Comparison of ENCODE assay signal across 1 cellular context in the genomic region with DNA sequence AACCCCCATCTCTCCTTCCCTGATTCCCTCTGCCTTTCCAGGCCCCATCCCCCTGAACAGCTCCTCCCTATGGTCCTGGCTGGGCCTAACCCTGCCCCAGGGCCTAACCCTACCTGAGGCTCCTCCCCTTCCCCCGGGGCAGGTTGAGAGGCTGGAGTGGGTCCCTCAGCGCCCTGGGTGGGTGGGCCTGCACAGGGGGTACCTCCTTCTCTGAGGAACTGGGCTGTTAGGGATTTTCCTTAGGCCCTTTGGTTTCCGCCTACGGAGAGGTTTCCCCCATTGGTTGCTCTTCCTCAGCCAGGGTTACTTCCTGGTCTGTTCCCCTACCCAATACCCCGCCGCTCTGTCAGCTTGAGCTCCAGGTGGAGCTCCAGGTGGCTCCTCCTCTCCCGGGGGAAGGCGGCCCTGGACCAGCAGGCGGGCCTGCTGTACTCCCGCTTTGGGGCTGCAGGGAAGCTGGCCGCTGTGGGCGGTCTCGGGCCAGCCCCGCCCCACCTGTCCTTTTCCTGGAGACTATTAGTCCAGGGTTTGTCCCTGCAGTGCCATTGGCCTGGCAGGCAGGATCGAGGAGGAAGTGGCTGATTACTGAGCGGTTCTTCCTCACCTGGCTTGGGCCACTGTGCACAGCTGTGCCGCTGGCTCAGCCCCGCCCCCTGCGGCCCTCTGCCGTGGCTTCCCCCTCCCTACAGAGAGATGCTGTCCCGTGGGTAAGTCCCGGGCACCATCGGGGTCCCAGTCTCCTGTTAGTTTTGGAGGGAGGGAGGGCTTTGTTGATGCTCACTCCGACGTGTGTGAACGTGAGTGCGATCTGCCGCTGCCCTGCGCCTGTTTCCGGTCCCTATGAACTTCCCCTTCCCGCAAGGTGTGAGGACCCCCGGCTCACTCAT.
TF ChIP-seq lines count a peak whose summit lies in the region.

No MANE protein-coding gene starts in this region.

TF ChIP-seq in HepG2, 621 proteins besides CTCF, POLR2A, EP300 and RAD21 (continued from another document and continues in another):
- TF ChIP-seq ZNF280D (CRISPR knock-in tag; IDR thresholded peaks at IDR 0.05): no peak
- peak; percentile 69 for TF ChIP-seq SP2 (CRISPR knock-in tag; IDR thresholded peaks at IDR 0.05)
- peak; percentile 92 for TF ChIP-seq ELF3 (CRISPR knock-in tag; IDR thresholded peaks at IDR 0.05)
- no peak for TF ChIP-seq SMAD9 (CRISPR knock-in tag; IDR thresholded peaks at IDR 0.05)
- peak; percentile 49; the same call in 1 of the 2 replicates for TF ChIP-seq EED (CRISPR knock-in tag; IDR thresholded peaks at IDR 0.05)
- TF ChIP-seq KDM5B (CRISPR knock-in tag; IDR thresholded peaks at IDR 0.05; ENCODE audit: borderline replicate concordance): peak; percentile 43; the same call in 1 of the 2 replicates
- 0 out of 2 replicates have a peak, but pooled peaks have one; percentile 44 for TF ChIP-seq ZNF556 (CRISPR knock-in tag; IDR thresholded peaks at IDR 0.05; ENCODE audit: borderline replicate concordance)
- peak; percentile 79 for TF ChIP-seq AGO2 (optimal IDR thresholded peaks at IDR 0.05; ENCODE audit: low read depth, low read length)
- 0 out of 2 replicates have a peak, but pooled peaks have one; percentile 77 for TF ChIP-seq SP5 (CRISPR knock-in tag; IDR thresholded peaks at IDR 0.05; ENCODE audit: borderline replicate concordance, low read depth)
- TF ChIP-seq, protein P1, sequence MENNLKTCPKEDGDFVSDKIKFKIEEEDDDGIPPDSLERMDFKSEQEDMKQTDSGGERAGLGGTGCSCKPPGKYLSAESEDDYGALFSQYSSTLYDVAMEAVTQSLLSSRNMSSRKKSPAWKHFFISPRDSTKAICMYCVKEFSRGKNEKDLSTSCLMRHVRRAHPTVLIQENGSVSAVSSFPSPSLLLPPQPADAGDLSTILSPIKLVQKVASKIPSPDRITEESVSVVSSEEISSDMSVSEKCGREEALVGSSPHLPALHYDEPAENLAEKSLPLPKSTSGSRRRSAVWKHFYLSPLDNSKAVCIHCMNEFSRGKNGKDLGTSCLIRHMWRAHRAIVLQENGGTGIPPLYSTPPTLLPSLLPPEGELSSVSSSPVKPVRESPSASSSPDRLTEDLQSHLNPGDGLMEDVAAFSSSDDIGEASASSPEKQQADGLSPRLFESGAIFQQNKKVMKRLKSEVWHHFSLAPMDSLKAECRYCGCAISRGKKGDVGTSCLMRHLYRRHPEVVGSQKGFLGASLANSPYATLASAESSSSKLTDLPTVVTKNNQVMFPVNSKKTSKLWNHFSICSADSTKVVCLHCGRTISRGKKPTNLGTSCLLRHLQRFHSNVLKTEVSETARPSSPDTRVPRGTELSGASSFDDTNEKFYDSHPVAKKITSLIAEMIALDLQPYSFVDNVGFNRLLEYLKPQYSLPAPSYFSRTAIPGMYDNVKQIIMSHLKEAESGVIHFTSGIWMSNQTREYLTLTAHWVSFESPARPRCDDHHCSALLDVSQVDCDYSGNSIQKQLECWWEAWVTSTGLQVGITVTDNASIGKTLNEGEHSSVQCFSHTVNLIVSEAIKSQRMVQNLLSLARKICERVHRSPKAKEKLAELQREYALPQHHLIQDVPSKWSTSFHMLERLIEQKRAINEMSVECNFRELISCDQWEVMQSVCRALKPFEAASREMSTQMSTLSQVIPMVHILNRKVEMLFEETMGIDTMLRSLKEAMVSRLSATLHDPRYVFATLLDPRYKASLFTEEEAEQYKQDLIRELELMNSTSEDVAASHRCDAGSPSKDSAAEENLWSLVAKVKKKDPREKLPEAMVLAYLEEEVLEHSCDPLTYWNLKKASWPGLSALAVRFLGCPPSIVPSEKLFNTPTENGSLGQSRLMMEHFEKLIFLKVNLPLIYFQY (CRISPR knock-in tag; IDR thresholded peaks at IDR 0.05; ENCODE audit: borderline replicate concordance): 0 out of 2 replicates have a peak, but pooled peaks have one; percentile 71
- TF ChIP-seq FOSL2 (CRISPR knock-in tag; IDR thresholded peaks at IDR 0.05): 0 out of 2 replicates have a peak, but pooled peaks have one; percentile 39
- TF ChIP-seq RFXANK (CRISPR knock-in tag; IDR thresholded peaks at IDR 0.05): peak; percentile 42; the same call in 1 of the 2 replicates
- TF ChIP-seq, protein P2, sequence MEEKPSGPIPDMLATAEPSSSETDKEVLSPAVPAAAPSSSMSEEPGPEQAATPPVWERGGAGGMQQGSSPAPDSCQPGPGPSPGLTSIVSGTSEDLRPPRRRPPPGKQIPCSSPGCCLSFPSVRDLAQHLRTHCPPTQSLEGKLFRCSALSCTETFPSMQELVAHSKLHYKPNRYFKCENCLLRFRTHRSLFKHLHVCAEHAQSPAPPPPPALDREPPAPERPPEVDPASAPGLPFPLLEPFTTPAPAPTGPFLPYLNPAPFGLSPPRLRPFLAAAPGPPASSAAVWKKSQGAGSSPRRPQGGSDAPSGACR (CRISPR knock-in tag; IDR thresholded peaks at IDR 0.05): 0 out of 2 replicates have a peak, but pooled peaks have one; percentile 10
- 0 out of 2 replicates have a peak, but pooled peaks have one; percentile 73 for TF ChIP-seq ZSCAN9 (CRISPR knock-in tag; IDR thresholded peaks at IDR 0.05; ENCODE audit: borderline replicate concordance)
- peak; percentile 83 for TF ChIP-seq ZNF891 (CRISPR knock-in tag; IDR thresholded peaks at IDR 0.05)
- peak; percentile 47; the same call in 1 of the 2 replicates for TF ChIP-seq PAXIP1 (CRISPR knock-in tag; conservative IDR thresholded peaks at IDR 0.05)
- peak; percentile 23; the same call in 1 of the 2 replicates for TF ChIP-seq FOXP4 (CRISPR knock-in tag; IDR thresholded peaks at IDR 0.05)
- TF ChIP-seq ZNF570 (CRISPR knock-in tag; IDR thresholded peaks at IDR 0.05; ENCODE audit: borderline replicate concordance): no peak
- TF ChIP-seq YY1 (IDR thresholded peaks at IDR 0.05; ENCODE audit: insufficient read depth, insufficient replicate concordance, low read depth, low read length): peak; percentile 41
- peak; percentile 49; the same call in 1 of the 2 replicates for TF ChIP-seq FOXO1 (CRISPR knock-in tag; IDR thresholded peaks at IDR 0.05)
- TF ChIP-seq ZNF225 (CRISPR knock-in tag; IDR thresholded peaks at IDR 0.05): 0 out of 2 replicates have a peak, but pooled peaks have one; percentile 51
- 0 out of 2 replicates have a peak, but pooled peaks have one; percentile 29 for TF ChIP-seq ZHX2 (IDR thresholded peaks at IDR 0.05; ENCODE audit: low read depth)
- no peak for TF ChIP-seq ZHX2 (CRISPR knock-in tag; IDR thresholded peaks at IDR 0.05; ENCODE audit: borderline replicate concordance)
- 0 out of 2 replicates have a peak, but pooled peaks have one; percentile 17 for TF ChIP-seq ZNF326 (CRISPR knock-in tag; IDR thresholded peaks at IDR 0.05; ENCODE audit: borderline replicate concordance)
- TF ChIP-seq ZNF501 (CRISPR knock-in tag; IDR thresholded peaks at IDR 0.05): 0 out of 2 replicates have a peak, but pooled peaks have one; percentile 7
- peak; percentile 73; the same call in 1 of the 3 replicates for TF ChIP-seq MXI1 (IDR thresholded peaks at IDR 0.05; ENCODE audit: borderline replicate concordance, low read depth, low read length)
- no peak for TF ChIP-seq ZNF549 (CRISPR knock-in tag; IDR thresholded peaks at IDR 0.05)
- peak; percentile 14; the same call in 1 of the 2 replicates for TF ChIP-seq MLX (CRISPR knock-in tag; IDR thresholded peaks at IDR 0.05)
- TF ChIP-seq HOXA3 (CRISPR knock-in tag; IDR thresholded peaks at IDR 0.05): peak; percentile 48; the same call in 1 of the 2 replicates
